31 cellular contexts compared by ENCODE assay signal in genomic region chrX:123675154-123675553, GRCh38.
"Had no signal": no experiment of that assay in that cellular context is flagged by ENCODE, and none has a peak within 500 bp of the region (broad histone marks: within the 10 kb centered on the region; RNA-seq: fewer than 3 reads in every experiment).

No MANE protein-coding gene starts in this region.

- H3K27me3 ChIP-seq: adrenal gland, body of pancreas, esophagus muscularis mucosa, foreskin keratinocyte, gastrocnemius medialis, heart left ventricle had no signal

- H3K4me3 Mint-ChIP-seq: activated B cell treated with CpG ODN at 0.5 μM for 24 hours; activated CD4-positive, alpha-beta memory T cell treated with anti-CD3 and anti-CD28 coated beads, Interleukin-2, amount 10 ng/mL, durations not matched to agents 7 days and 5 days; activated CD4-positive, alpha-beta T cell treated with anti-CD3 and anti-CD28 coated beads, Interleukin-2, amount 10 ng/mL, durations not matched to agents 24 days and 14 days; activated naive CD4-positive, alpha-beta T cell treated with anti-CD3 and anti-CD28 coated beads, Interleukin-2, amount 50 U/mL, for 24 hours; activated naive CD8-positive, alpha-beta T cell treated with anti-CD3 and anti-CD28 coated beads for 36 hours; activated naive CD8-positive, alpha-beta T cell treated with anti-CD3 and anti-CD28 coated beads, Interleukin-2, amount 50 U/mL, for 24 hours; activated T-cell treated with anti-CD3 and anti-CD28 coated beads, Interleukin-2, amount 50 U/mL, for 4 hours; activated T-helper 17 cell treated with anti-CD3 and anti-CD28 coated beads, Interleukin-2, amount 50 U/mL, for 72 hours; effector memory CD8-positive, alpha-beta T cell; T-cell; T-helper 1 cell treated with Interleukin-12 subunit alpha and Interleukin-12 subunit beta and Interleukin-4 antibody, amounts not matched to agents 30 μg/mL and 1 μg/mL, for 36 hours had no signal

- ATAC-seq: activated CD4-positive, CD25-positive, alpha-beta regulatory T cell treated with anti-CD3 and anti-CD28 coated beads, Interleukin-2, amount 50 U/mL, for 24 hours; activated naive CD8-positive, alpha-beta T cell treated with anti-CD3 and anti-CD28 coated beads, Interleukin-2, amount 50 U/mL, for 24 hours; activated T-cell treated with anti-CD3 and anti-CD28 coated beads, Interleukin-2, amount 50 U/mL, for 4 hours; activated T-helper 17 cell treated with anti-CD3 and anti-CD28 coated beads, Interleukin-2, amount 50 U/mL, for 72 hours; body of pancreas; effector memory CD8-positive, alpha-beta T cell; foreskin keratinocyte; gastrocnemius medialis; heart left ventricle; T-cell had no signal

- H3K9me3 Mint-ChIP-seq: activated B cell treated with CpG ODN at 0.5 μM for 24 hours; activated CD4-positive, alpha-beta memory T cell treated with anti-CD3 and anti-CD28 coated beads, Interleukin-2, amount 10 ng/mL, durations not matched to agents 7 days and 5 days; activated naive CD4-positive, alpha-beta T cell treated with anti-CD3 and anti-CD28 coated beads, Interleukin-2, amount 50 U/mL, for 24 hours; activated naive CD8-positive, alpha-beta T cell treated with anti-CD3 and anti-CD28 coated beads, Interleukin-2, amount 50 U/mL, for 24 hours; activated T-cell treated with anti-CD3 and anti-CD28 coated beads, Interleukin-2, amount 50 U/mL, for 4 hours; activated T-helper 17 cell treated with anti-CD3 and anti-CD28 coated beads, Interleukin-2, amount 50 U/mL, for 72 hours; effector memory CD8-positive, alpha-beta T cell; T-helper 1 cell treated with Interleukin-12 subunit alpha and Interleukin-12 subunit beta and Interleukin-4 antibody, amounts not matched to agents 30 μg/mL and 1 μg/mL, for 36 hours had no signal

- H3K4me1 ChIP-seq: adrenal gland, body of pancreas, esophagus muscularis mucosa, foreskin keratinocyte, gastrocnemius medialis, heart left ventricle had no signal

- H3K4me1 Mint-ChIP-seq: activated B cell treated with CpG ODN at 0.5 μM for 24 hours; activated naive CD4-positive, alpha-beta T cell treated with anti-CD3 and anti-CD28 coated beads, Interleukin-2, amount 50 U/mL, for 24 hours; T-cell had no signal

- H3K27me3 Mint-ChIP-seq: activated B cell treated with CpG ODN at 0.5 μM for 24 hours; activated CD4-positive, alpha-beta memory T cell treated with anti-CD3 and anti-CD28 coated beads, Interleukin-2, amount 10 ng/mL, durations not matched to agents 7 days and 5 days; activated CD4-positive, alpha-beta T cell treated with anti-CD3 and anti-CD28 coated beads, Interleukin-2, amount 10 ng/mL, durations not matched to agents 24 days and 14 days; activated naive CD4-positive, alpha-beta T cell treated with anti-CD3 and anti-CD28 coated beads, Interleukin-2, amount 50 U/mL, for 24 hours; activated naive CD8-positive, alpha-beta T cell treated with anti-CD3 and anti-CD28 coated beads for 36 hours; activated naive CD8-positive, alpha-beta T cell treated with anti-CD3 and anti-CD28 coated beads, Interleukin-2, amount 50 U/mL, for 24 hours; activated T-helper 17 cell treated with anti-CD3 and anti-CD28 coated beads, Interleukin-2, amount 50 U/mL, for 72 hours; effector memory CD8-positive, alpha-beta T cell had no signal

- H3K4me3 ChIP-seq: adrenal gland, body of pancreas, esophagus muscularis mucosa, gastrocnemius medialis, heart left ventricle had no signal

- H3K36me3 ChIP-seq: adrenal gland, gastrocnemius medialis had no signal

- DNase-seq: activated B cell treated with CpG ODN at 0.5 μM for 24 hours; activated CD4-positive, alpha-beta memory T cell treated with anti-CD3 and anti-CD28 coated beads, Interleukin-2, amount 10 ng/mL, durations not matched to agents 7 days and 5 days; activated CD4-positive, alpha-beta T cell treated with anti-CD3 and anti-CD28 coated beads, Interleukin-2, amount 10 ng/mL, durations not matched to agents 24 days and 14 days; activated effector memory CD4-positive, alpha-beta T cell treated with Interleukin-2 at 50 U/mL for 16 hours; activated gamma-delta T cell treated with Interleukin-2 at 50 U/mL for 16 hours; activated naive CD4-positive, alpha-beta T cell treated with Interleukin-2 at 50 U/mL for 16 hours; activated naive CD8-positive, alpha-beta T cell treated with anti-CD3 and anti-CD28 coated beads for 36 hours; activated naive CD8-positive, alpha-beta T cell treated with anti-CD3 and anti-CD28 coated beads, Interleukin-2, amount 50 U/mL, for 24 hours; activated T-cell treated with anti-CD3 and anti-CD28 coated beads, Interleukin-2, amount 50 U/mL, for 4 hours; adrenal gland; amygdala; aorta; body of pancreas; caudate nucleus; cortex of kidney; dermis blood vessel endothelial cell; effector CD4-positive, alpha-beta T cell; effector memory CD8-positive, alpha-beta T cell; erythroblast; foreskin keratinocyte; gastrocnemius medialis; glutamatergic neuron; heart left ventricle; T-cell; T1000; WERI-Rb-1 had no signal

- H3K9me3 ChIP-seq: adrenal gland, body of pancreas, esophagus muscularis mucosa, gastrocnemius medialis, heart left ventricle had no signal

- H3K27ac Mint-ChIP-seq: activated B cell treated with CpG ODN at 0.5 μM for 24 hours; activated CD4-positive, alpha-beta memory T cell treated with anti-CD3 and anti-CD28 coated beads, Interleukin-2, amount 10 ng/mL, durations not matched to agents 7 days and 5 days; activated CD4-positive, alpha-beta T cell treated with anti-CD3 and anti-CD28 coated beads, Interleukin-2, amount 10 ng/mL, durations not matched to agents 24 days and 14 days; activated naive CD4-positive, alpha-beta T cell treated with anti-CD3 and anti-CD28 coated beads, Interleukin-2, amount 50 U/mL, for 24 hours; activated naive CD8-positive, alpha-beta T cell treated with anti-CD3 and anti-CD28 coated beads, Interleukin-2, amount 50 U/mL, for 24 hours; activated T-helper 17 cell treated with anti-CD3 and anti-CD28 coated beads, Interleukin-2, amount 50 U/mL, for 72 hours; effector memory CD8-positive, alpha-beta T cell; T-cell; T-helper 1 cell treated with Interleukin-12 subunit alpha and Interleukin-12 subunit beta and Interleukin-4 antibody, amounts not matched to agents 30 μg/mL and 1 μg/mL, for 36 hours had no signal

- H3K27ac ChIP-seq: adrenal gland, body of pancreas, esophagus muscularis mucosa, foreskin keratinocyte, gastrocnemius medialis, heart left ventricle, WERI-Rb-1 had no signal
